25 cellular contexts compared by ENCODE assay signal in genomic region chr4:163217505-163217904, GRCh38.
"Had no signal": no experiment of that assay in that cellular context is flagged by ENCODE, and none has a peak within 500 bp of the region (broad histone marks: within the 10 kb centered on the region; RNA-seq: fewer than 3 reads in every experiment).

No MANE protein-coding gene starts in this region.

- H3K4me3 ChIP-seq: gastrocnemius medialis, lower lobe of right lung, prostate gland, right atrium auricular region, smooth muscle cell, suprapubic skin, transverse colon, vagina had no signal

- DNase-seq: effector CD8-positive, alpha-beta T cell; endodermal cell; foreskin fibroblast; gastrocnemius medialis; head of caudate nucleus; left ventricle myocardium superior; lower lobe of right lung; naive thymus-derived CD8-positive, alpha-beta T cell; nephron progenitor cell; nucleus accumbens; stimulated activated CD4-positive, alpha-beta T cell treated with anti-CD3 and anti-CD28 coated beads, Interleukin-12 subunit alpha, Interleukin-12 subunit beta, amount 100 ng/mL, for 4 hours; stimulated activated CD4-positive, alpha-beta T cell treated with anti-CD3 and anti-CD28 coated beads, Interleukin-1b, Interleukin-23, amount 100 ng/mL, for 48 hours; stimulated activated CD4-positive, alpha-beta T cell treated with anti-CD3 and anti-CD28 coated beads, Interleukin-4, amount 100 ng/mL, for 1 hour; stimulated activated CD8-positive, alpha-beta memory T cell treated with anti-CD3 and anti-CD28 coated beads, Interleukin-4, amount 100 ng/mL, for 48 hours; stimulated activated naive CD4-positive, alpha-beta T cell; stimulated activated naive CD8-positive, alpha-beta T cell treated with anti-CD3 and anti-CD28 coated beads, Interleukin-15, amount 100 ng/mL, for 72 hours; transverse colon had no signal

- H3K4me1 ChIP-seq: gastrocnemius medialis, lower lobe of right lung, prostate gland, right atrium auricular region, suprapubic skin, transverse colon, vagina had no signal

- H3K27me3 ChIP-seq: gastrocnemius medialis, right atrium auricular region, suprapubic skin, vagina had no signal

- H3K4me2 ChIP-seq: smooth muscle cell had no signal

- ATAC-seq: esophagus mucosa; gastrocnemius medialis; left ventricle myocardium superior; lower lobe of right lung; naive thymus-derived CD8-positive, alpha-beta T cell; sciatic nerve; stimulated activated naive CD8-positive, alpha-beta T cell treated with anti-CD3 and anti-CD28 coated beads, Interleukin-15, amount 100 ng/mL, for 72 hours had no signal

- H3K27ac ChIP-seq: epithelial cell of prostate, gastrocnemius medialis, lower lobe of right lung, prostate gland, right atrium auricular region, suprapubic skin, transverse colon, vagina had no signal

- H3K9me3 ChIP-seq: gastrocnemius medialis, lower lobe of right lung, prostate gland, right atrium auricular region, suprapubic skin, transverse colon, vagina had no signal

- H3K36me3 ChIP-seq: gastrocnemius medialis, lower lobe of right lung, prostate gland, right atrium auricular region, suprapubic skin, transverse colon, vagina had no signal
